ENCODE assay signal across 9 cellular contexts in the genomic region with DNA sequence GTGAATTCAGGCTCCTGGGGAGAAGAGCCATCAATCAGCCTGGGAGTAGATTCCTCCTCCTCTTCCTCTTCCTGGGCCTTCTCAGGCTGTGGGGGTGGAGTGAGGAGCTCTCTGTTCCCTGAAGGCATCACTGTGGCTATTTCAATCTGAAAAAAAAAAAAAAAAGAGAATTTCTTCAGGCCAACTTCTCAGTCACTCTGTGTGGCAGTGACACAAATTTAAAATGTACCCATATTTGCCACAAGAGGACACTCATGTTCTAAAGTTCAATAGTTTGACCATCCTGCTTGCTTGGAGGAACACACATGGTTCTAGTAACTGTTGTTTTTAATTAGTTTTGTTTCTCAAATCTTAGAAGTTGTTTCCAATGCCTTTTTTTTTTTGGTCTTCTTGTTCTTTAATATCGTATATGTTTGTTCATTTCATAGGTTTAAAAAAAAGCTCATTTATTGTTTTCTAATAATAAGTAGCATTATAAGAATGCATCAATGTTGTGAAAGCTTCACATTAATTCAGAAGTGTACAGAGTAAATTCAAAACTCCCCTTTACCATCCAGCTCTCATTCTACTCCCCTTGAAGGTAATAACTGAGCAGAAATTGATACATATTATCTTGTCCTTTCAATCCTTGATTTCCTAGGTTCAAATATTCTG. TPM values are rescaled to one million over a fixed set of nuclear protein-coding genes. Genes with fewer than 3 reads are reported as not detected.
DNase-seq lines count a peak whose midpoint lies in the region; ATAC-seq and TF ChIP-seq lines count a peak whose summit lies in the region.
"Had no signal": no experiment of that assay in that cellular context is flagged by ENCODE, and none has a peak within 500 bp of the region (broad histone marks: within the 10 kb centered on the region; RNA-seq: fewer than 3 reads in every experiment).

No MANE protein-coding gene starts in this region.

- no peak overlapping the region for H3K4me3 Mint-ChIP-seq in Calu3 (ENCODE audit: low read depth, unreplicated experiment)

- H3K79me2 ChIP-seq in mesendoderm (ENCODE audit: control insufficient read depth, insufficient read depth, low read length), result no peaks in the 10 kb centered on the region

- H3K36me3 Mint-ChIP-seq in Calu3 (ENCODE audit: insufficient read depth, unreplicated experiment), result no peaks in the 10 kb centered on the region

- H2BK120ac ChIP-seq in mesendoderm (ENCODE audit: low read depth, low read length), result no peak overlapping the region

- H2BK15ac ChIP-seq in mesendoderm (replicated peaks; ENCODE audit: low read depth), result no peak overlapping the region

- WGBS in mesendoderm (ENCODE audit: extremely low coverage, insufficient coverage, low lambda C conversion rate), result no CpG with 5 or more reads among the region's 1 CpG

- H2BK5ac ChIP-seq in mesendoderm (ENCODE audit: low read length), result no peak overlapping the region

- peak; percentile 60 for TF ChIP-seq CTCF in Calu3 (IDR thresholded peaks at IDR 0.05; ENCODE audit: unreplicated experiment)

- no peak overlapping the region for H3K4me3 ChIP-seq in mesendoderm (ENCODE audit: low read length)

- H3K27ac ChIP-seq in mesendoderm (ENCODE audit: low read depth, low read length), result no peak overlapping the region

- no peak for DNase-seq in Calu3
- DNase-seq in NCI-H82 treated with DMSO at 0.1 percent for 48 hours (lab: John Stamatoyannopoulos, UW; ENCODE audit: unreplicated experiment), result peak; percentile 6
- peak; percentile 91 for DNase-seq in dedifferentiated amniotic fluid mesenchymal stem cell (ENCODE audit: extremely low spot score)
- DNase-seq in mesendoderm, result peak; percentile 79
- DNase-seq in UCSD-AML1 (lab: John Stamatoyannopoulos, UW; ENCODE audit: unreplicated experiment), result no peak
- DNase-seq in cortex of kidney (lab: John Stamatoyannopoulos, UW), result no peak

- H3K4me2 ChIP-seq in mesendoderm (ENCODE audit: low read length), result no peak overlapping the region

- BruUV-seq in Calu3 (replicated peaks; lab: Mats Ljungman, UMichigan), result no TSS peak

- no peak overlapping the region for H3K18ac ChIP-seq in mesendoderm (ENCODE audit: low read length)

- no peaks in the 10 kb centered on the region for H3K27me3 ChIP-seq in mesendoderm (ENCODE audit: insufficient read depth, low read length, poor library complexity)

- no peak overlapping the region for H3K9ac ChIP-seq in mesendoderm (ENCODE audit: low read length)

- no peak overlapping the region for H3K56ac ChIP-seq in mesendoderm (ENCODE audit: low read length)

- no peak overlapping the region for H4K5ac ChIP-seq in mesendoderm (ENCODE audit: low read length)

- H4K8ac ChIP-seq in mesendoderm (ENCODE audit: low read depth, low read length), result no peak overlapping the region

- intact Hi-C loops in Calu3 (cut with micrococcal nuclease; ENCODE audit: unreplicated experiment), result loop anchor here (1.0 to 5.0 kb wide), 3 partner anchors 131 to 377 kb away; no protein-coding TSS in a partner anchor

- peaks cover 25% of the 10 kb centered on the region for H3K4me1 Mint-ChIP-seq in Calu3 (ENCODE audit: low read depth, unreplicated experiment)

- H3K79me1 ChIP-seq in mesendoderm (ENCODE audit: low read length), result no peaks in the 10 kb centered on the region

- CTCF ChIA-PET in Calu3 (lab: Charles Lee), result interaction anchor here (0.6 to 1.9 kb wide), 3 partner anchors 31 to 348 kb away, joined by 3 to 20 read pairs (median 3); no protein-coding TSS in a partner anchor

- no peak overlapping the region for H3K27ac Mint-ChIP-seq in Calu3 (ENCODE audit: unreplicated experiment)

- H2AK5ac ChIP-seq in mesendoderm (ENCODE audit: low read length), result no peak overlapping the region

- no peaks in the 10 kb centered on the region for H3K4me1 ChIP-seq in mesendoderm (ENCODE audit: control insufficient read depth, low read depth, low read length)

- no peaks in the 10 kb centered on the region for H3K36me3 ChIP-seq in mesendoderm (ENCODE audit: control insufficient read depth, insufficient read depth, low read length)

- no peaks in the 10 kb centered on the region for H3K9me3 Mint-ChIP-seq in Calu3 (ENCODE audit: low read depth, unreplicated experiment)

- no peaks in the 10 kb centered on the region for H3K27me3 Mint-ChIP-seq in Calu3 (ENCODE audit: unreplicated experiment)

- no peak overlapping the region for H3K4ac ChIP-seq in mesendoderm (ENCODE audit: low read depth, low read length)

- ATAC-seq in GM19043 (IDR thresholded peaks at IDR 0.05; ENCODE audit: low read depth, unreplicated experiment), result peak; percentile 81
- ATAC-seq in HG03342 (IDR thresholded peaks at IDR 0.05; ENCODE audit: unreplicated experiment), result peak; percentile 92

- H3K23ac ChIP-seq in mesendoderm (ENCODE audit: low read length), result no peak overlapping the region

RNA-seq across cellular contexts. Expression of gene CCER1, which starts 23.3 kb away (rescaled TPM):
- not detected in 2 replicates for total RNA-seq in Calu3 (2022)
- not detected for polyA plus RNA-seq in mesendoderm (2013, experiment 1 of 2)
- polyA plus RNA-seq in mesendoderm (2013, experiment 2 of 2), result not detected
- total RNA-seq: T-helper 1 cell treated with Interleukin-12 subunit alpha and Interleukin-12 subunit beta and Interleukin-4 antibody, amounts not matched to agents 30 ng/mL and 1 ng/mL, for 36 hours had no signal

RNA-seq across cellular contexts. Expression of gene EPYC, which starts 26.5 kb away (rescaled TPM):
- not detected in 2 replicates for total RNA-seq in Calu3 (2022)
- polyA plus RNA-seq in mesendoderm (2013, experiment 1 of 2), result not detected
- not detected for polyA plus RNA-seq in mesendoderm (2013, experiment 2 of 2)
- total RNA-seq: T-helper 1 cell treated with Interleukin-12 subunit alpha and Interleukin-12 subunit beta and Interleukin-4 antibody, amounts not matched to agents 30 ng/mL and 1 ng/mL, for 36 hours had no signal

Comparison
In these comparisons a context has a peak if more than half of its experiments do, and no peak if none do; other contexts are left out.
1. DNase-seq: peak in NCI-H82 treated with DMSO at 0.1 percent for 48 hours (single experiment), dedifferentiated amniotic fluid mesenchymal stem cell (single experiment) and mesendoderm (single experiment); none in Calu3 (single experiment), UCSD-AML1 (single experiment) and cortex of kidney (single experiment).